In the genomic region with DNA sequence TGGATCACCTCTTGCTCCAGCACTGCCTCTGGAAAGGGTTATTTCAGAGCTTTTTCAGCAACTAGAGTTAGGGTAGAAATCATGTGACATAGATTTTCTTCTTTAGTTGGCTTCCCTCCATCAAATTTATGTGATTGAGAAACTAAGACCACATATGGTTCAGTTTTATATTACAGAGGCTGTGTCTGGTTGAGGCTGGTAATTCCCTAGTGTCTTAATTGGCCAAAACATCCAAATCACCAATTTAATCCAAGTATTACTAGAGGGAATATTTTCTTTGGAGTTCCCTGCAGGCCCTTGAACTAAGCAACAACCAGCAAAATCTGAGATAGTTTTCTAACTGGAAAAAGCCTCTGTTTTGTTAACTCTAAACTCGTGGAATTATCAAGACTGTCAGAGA, we compare ENCODE assay signal across 15 cellular contexts.
A peak's percentile ranks its signal among the peaks of the same experiment; 100 is the strongest.
DNase-seq lines count a peak whose midpoint lies in the region; TF ChIP-seq lines count a peak whose summit lies in the region.
"Had no signal": no experiment of that assay in that cellular context is flagged by ENCODE, and none has a peak within 500 bp of the region (broad histone marks: within the 10 kb centered on the region; RNA-seq: fewer than 3 reads in every experiment).

No MANE protein-coding gene starts in this region.

- no peaks in the 10 kb centered on the region for H3K36me3 ChIP-seq in transverse colon
- H3K36me3 ChIP-seq: BLaER1 treated with 17β-estradiol and CSF1 and Interleukin-3, amounts not matched to agents 10 nM and 100 nM had no signal

- H3K4me3 ChIP-seq in fibroblast of villous mesenchyme (ENCODE audit: low read depth, low read length) (no peak overlapping the region), skeletal muscle cell (ENCODE audit: low read depth, low read length) (no peak overlapping the region), transverse colon (no peak overlapping the region)
- H3K4me3 ChIP-seq: BLaER1 treated with 17β-estradiol and CSF1 and Interleukin-3, amounts not matched to agents 10 nM and 100 nM; lung had no signal

- intact Hi-C loops in transverse colon (cut with DNase I; ENCODE audit: low total_unique reads): no loop called here

- no peaks in the 10 kb centered on the region for H3K9me3 ChIP-seq in transverse colon
- H3K9me3 ChIP-seq: BLaER1 treated with 17β-estradiol and CSF1 and Interleukin-3, amounts not matched to agents 10 nM and 100 nM; SK-N-SH had no signal

- 67 to 78% methylated on average over 1 of the region's 1 CpG for WGBS in transverse colon (ENCODE audit: low coverage in 1 of 2), 2 donors

- peaks cover 0 to 15% (median 0%) of the 10 kb centered on the region in 4 donors for H3K4me1 ChIP-seq in transverse colon

- TF ChIP-seq POLR2A in transverse colon (IDR thresholded peaks at IDR 0.05): no peak

- in situ Hi-C loops in transverse colon (cut with MboI; ENCODE audit: low pct_ligation_motif_present in 1 of 4, low pct_unique_long_range_greater_than_20kb in 1 of 4, low sequenced_read_pairs in 3 of 4): no loop called here

- no peak for TF ChIP-seq EP300 in transverse colon (IDR thresholded peaks at IDR 0.05; ENCODE audit: low read depth)

- no peak overlapping the region for H3K27ac ChIP-seq in transverse colon
- H3K27ac ChIP-seq: BLaER1 treated with 17β-estradiol and CSF1 and Interleukin-3, amounts not matched to agents 10 nM and 100 nM had no signal

- TF ChIP-seq CTCF in fibroblast of villous mesenchyme (IDR thresholded peaks at IDR 0.05; ENCODE audit: insufficient read depth, low read depth, low read length) (no peak), transverse colon (IDR thresholded peaks at IDR 0.05) (no peak)

- H3K27me3 ChIP-seq in transverse colon: no peaks in the 10 kb centered on the region
- H3K27me3 ChIP-seq: BLaER1 treated with 17β-estradiol and CSF1 and Interleukin-3, amounts not matched to agents 10 nM and 100 nM had no signal

- DNase-seq in DMS 273 treated with DMSO at 0.1 percent for 48 hours (lab: John Stamatoyannopoulos, UW): peak; percentile 34
- peak; percentile 17 to 80 for DNase-seq in NCI-H524 (lab: John Stamatoyannopoulos, UW)
- DNase-seq in fibroblast of villous mesenchyme (ENCODE audit: low read depth): peak; percentile 73
- DNase-seq in skeletal muscle cell (ENCODE audit: low read depth): peak; percentile 78
- no peak for DNase-seq in stimulated activated naive CD4-positive, alpha-beta T cell (lab: John Stamatoyannopoulos, UW)
- DNase-seq in stimulated activated CD4-positive, alpha-beta T cell treated with anti-CD3 and anti-CD28 coated beads, Interleukin-2, amount 100 ng/mL, for 24 hours: no peak
- DNase-seq in transverse colon: no peak
- DNase-seq in RPMI8226: no peak
- DNase-seq: activated gamma-delta T cell treated with Interleukin-2 at 50 U/mL for 16 hours, caudate nucleus, NCI-H146, nucleus accumbens, SK-N-SH had no signal

Comparison
In these comparisons a context has a peak if more than half of its experiments do, and no peak if none do; other contexts are left out.
1. DNase-seq: peak in DMS 273 treated with DMSO at 0.1 percent for 48 hours (single experiment), NCI-H524 (2 of 2), fibroblast of villous mesenchyme (single experiment) and skeletal muscle cell (single experiment); none in stimulated activated naive CD4-positive, alpha-beta T cell (0 of 6), stimulated activated CD4-positive, alpha-beta T cell treated with anti-CD3 and anti-CD28 coated beads, Interleukin-2, amount 100 ng/mL, for 24 hours (0 of 2), transverse colon (single experiment) and RPMI8226 (single experiment).